ENCODE assay signal across 15 cellular contexts in the genomic region with DNA sequence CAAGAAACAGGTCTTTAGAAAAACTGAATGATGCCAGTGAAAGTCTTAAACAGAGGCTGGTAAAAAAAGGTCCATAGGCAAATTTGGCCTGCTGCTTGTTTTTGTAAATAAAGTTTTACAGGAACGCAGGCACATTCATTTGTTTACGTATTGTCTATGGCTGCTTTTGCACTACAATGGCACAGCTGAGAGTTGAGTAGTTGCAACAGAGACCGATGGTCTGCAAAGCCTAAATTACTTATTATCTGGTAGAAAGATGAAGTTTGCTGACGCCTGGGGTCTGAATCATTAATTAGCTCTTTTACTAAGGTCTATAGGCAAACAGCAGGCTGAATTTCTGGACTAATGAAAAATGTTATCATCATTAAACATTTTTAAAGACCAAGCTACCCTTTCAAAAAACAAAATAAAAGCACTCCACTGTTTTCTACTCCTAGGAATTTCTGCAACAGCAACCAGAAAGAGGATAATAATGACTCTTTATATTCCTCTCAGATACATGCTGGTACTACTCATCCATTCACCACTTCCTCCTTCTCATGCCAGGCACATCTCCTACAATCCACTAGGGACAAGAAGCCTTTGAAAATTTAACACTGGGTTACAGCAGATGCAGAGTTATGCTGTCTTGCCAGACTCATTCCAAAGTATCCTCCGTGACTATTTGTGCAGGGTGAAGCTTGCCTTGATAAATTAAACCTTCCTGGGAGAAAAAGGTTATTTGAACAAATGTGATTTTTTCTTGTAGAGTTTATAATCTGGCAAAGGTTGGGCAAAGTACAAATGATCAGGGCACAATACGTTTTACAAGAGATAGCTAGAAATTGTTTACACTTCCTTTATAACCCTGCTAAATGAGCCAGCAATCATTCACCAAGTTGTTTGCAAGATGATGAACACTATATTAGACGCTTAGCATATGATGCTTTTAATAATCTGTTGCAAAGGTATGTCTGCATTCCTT. TPM values are rescaled to one million over a fixed set of nuclear protein-coding genes. Genes with fewer than 3 reads are reported as not detected.
A peak's percentile ranks its signal among the peaks of the same experiment; 100 is the strongest.
DNase-seq lines count a peak whose midpoint lies in the region; ATAC-seq and TF ChIP-seq lines count a peak whose summit lies in the region.
"Had no signal": no experiment of that assay in that cellular context is flagged by ENCODE, and none has a peak within 500 bp of the region (broad histone marks: within the 10 kb centered on the region; RNA-seq: fewer than 3 reads in every experiment).

No MANE protein-coding gene starts in this region.

- H3K4me3 ChIP-seq in tibial nerve: peak overlapping the region in 1 of 4 donors; percentile 21
- H3K4me3 ChIP-seq: upper lobe of right lung had no signal

- H2BK15ac ChIP-seq in H9 (ENCODE audit: low read depth, low read length): no peak overlapping the region

- no peak overlapping the region for H2BK5ac ChIP-seq in H9 (ENCODE audit: insufficient read length, low read length)

- H3K36me3 Mint-ChIP-seq in activated CD8-positive, alpha-beta T cell treated with anti-CD3 and anti-CD28 coated beads, Interleukin-2, amount 10 ng/mL, durations not matched to agents 7 days and 5 days (ENCODE audit: low read depth): no peaks in the 10 kb centered on the region
- peaks cover 0 to 9% (median 0%) of the 10 kb centered on the region in 3 experiments; a peak in 2 of 7 replicates for H3K36me3 Mint-ChIP-seq in H9 (ENCODE audit: insufficient read depth in 1 of 3, low read depth in 3 of 3)
- H3K36me3 Mint-ChIP-seq: natural killer cell treated with Interleukin-12 subunit alpha and Interleukin-12 subunit beta and Interleukin-15 and Interleukin-18, amount 100 ng/mL, for 72 hours had no signal

- no peaks in the 10 kb centered on the region for H3K9me3 Mint-ChIP-seq in activated CD8-positive, alpha-beta T cell treated with anti-CD3 and anti-CD28 coated beads, Interleukin-2, amount 10 ng/mL, durations not matched to agents 7 days and 5 days (ENCODE audit: insufficient read depth)
- H3K9me3 Mint-ChIP-seq in H9: no peaks in the 10 kb centered on the region
- H3K9me3 Mint-ChIP-seq: natural killer cell treated with Interleukin-12 subunit alpha and Interleukin-12 subunit beta and Interleukin-15 and Interleukin-18, amount 100 ng/mL, for 72 hours had no signal

- H3K27ac ChIP-seq in angular gyrus (ENCODE audit: low read depth, low read length) (peak overlapping the region; percentile 96), tibial nerve (peak overlapping the region in 3 of 4 donors; percentile 24 to 78 (median 65)), H9 (ENCODE audit: insufficient read length, low read depth, low read length) (no peak overlapping the region)
- H3K27ac ChIP-seq: upper lobe of right lung had no signal

- H3K4ac ChIP-seq in H9 (ENCODE audit: low read depth, low read length): no peak overlapping the region

- H3K4me3 Mint-ChIP-seq in activated CD8-positive, alpha-beta T cell treated with anti-CD3 and anti-CD28 coated beads, Interleukin-2, amount 10 ng/mL, durations not matched to agents 7 days and 5 days: no peak overlapping the region
- H3K4me3 Mint-ChIP-seq in H9: no peak overlapping the region
- H3K4me3 Mint-ChIP-seq: natural killer cell treated with Interleukin-12 subunit alpha and Interleukin-12 subunit beta and Interleukin-15 and Interleukin-18, amount 100 ng/mL, for 72 hours had no signal

- no peak overlapping the region for H4K5ac ChIP-seq in H9 (ENCODE audit: insufficient read length, low read depth, low read length)

- POLR2A ChIA-PET in activated CD8-positive, alpha-beta T cell treated with anti-CD3 and anti-CD28 coated beads, Interleukin-2, amount 10 ng/mL, durations not matched to agents 7 days and 5 days (lab: Charles Lee): no interaction called here

- H2AFZ ChIP-seq in H9 (ENCODE audit: low read length): no peak overlapping the region

- H2BK20ac ChIP-seq in H9 (ENCODE audit: low read depth, low read length, poor library complexity, severe bottlenecking): no peak overlapping the region

- H3K56ac ChIP-seq in H9 (ENCODE audit: insufficient read length, low read depth, low read length): no peak overlapping the region

- no peak overlapping the region for H2AK5ac ChIP-seq in H9 (ENCODE audit: insufficient read length, low read length)

- ATAC-seq in activated CD8-positive, alpha-beta T cell treated with anti-CD3 and anti-CD28 coated beads, Interleukin-2, amount 10 ng/mL, durations not matched to agents 7 days and 5 days: no peak
- ATAC-seq: natural killer cell treated with Interleukin-12 subunit alpha and Interleukin-12 subunit beta and Interleukin-15 and Interleukin-18, amount 100 ng/mL, for 72 hours; upper lobe of right lung had no signal

- no peaks in the 10 kb centered on the region for H4K20me1 ChIP-seq in H9 (ENCODE audit: control insufficient read depth, insufficient read depth, insufficient read length)

- H3K27me3 ChIP-seq in tibial nerve (no peaks in the 10 kb centered on the region), H9 (ENCODE audit: insufficient read depth, low read length) (peaks cover 7% of the 10 kb centered on the region; the same call in 1 of the 2 replicates)

- H4K8ac ChIP-seq in H9 (replicated peaks; ENCODE audit: insufficient read length, low read depth, low read length): no peak overlapping the region

- H3K79me1 ChIP-seq in H9 (ENCODE audit: insufficient read depth, low read depth, low read length, poor library complexity, severe bottlenecking): no peaks in the 10 kb centered on the region

- TF ChIP-seq CTCF in tibial nerve (IDR thresholded peaks at IDR 0.05) (no peak), H9 (conservative IDR thresholded peaks at IDR 0.05) (no peak)

- peaks cover 13% of the 10 kb centered on the region for H3K4me1 Mint-ChIP-seq in activated CD8-positive, alpha-beta T cell treated with anti-CD3 and anti-CD28 coated beads, Interleukin-2, amount 10 ng/mL, durations not matched to agents 7 days and 5 days (ENCODE audit: low read depth)
- H3K4me1 Mint-ChIP-seq in H9: peaks cover 14 to 18% of the 10 kb centered on the region in 2 experiments

- CTCF ChIA-PET in activated CD8-positive, alpha-beta T cell treated with anti-CD3 and anti-CD28 coated beads, Interleukin-2, amount 10 ng/mL, durations not matched to agents 7 days and 5 days (lab: Charles Lee): interaction anchor here (0.9 to 1.7 kb wide), 3 partner anchors 9 to 209 kb away, joined by 3 to 5 read pairs (median 3); no protein-coding TSS in a partner anchor

- H2BK12ac ChIP-seq in H9 (ENCODE audit: insufficient read length, low read depth, low read length): no peak overlapping the region

- H2BK120ac ChIP-seq in H9 (ENCODE audit: low read depth, low read length, poor library complexity, severe bottlenecking): no peak overlapping the region

- no peak overlapping the region for H3K9ac ChIP-seq in H9 (ENCODE audit: extremely low read depth, insufficient read length, low read length)

- H3K23ac ChIP-seq in H9 (ENCODE audit: insufficient read length, low read depth, low read length): no peak overlapping the region

- H3K4me2 ChIP-seq in H9 (ENCODE audit: insufficient read depth, insufficient read length, low read length): no peak overlapping the region

- H3K9me3 ChIP-seq in tibial nerve (no peaks in the 10 kb centered on the region), H9 (ENCODE audit: control insufficient read depth, low read depth, low read length) (no peaks in the 10 kb centered on the region)
- H3K9me3 ChIP-seq: upper lobe of right lung had no signal

- H3K18ac ChIP-seq in H9 (ENCODE audit: insufficient read length, low read depth, low read length): no peak overlapping the region

- peaks cover 0 to 15% (median 0%) of the 10 kb centered on the region in 3 donors for H3K36me3 ChIP-seq in tibial nerve
- H3K36me3 ChIP-seq: upper lobe of right lung had no signal

- H3K79me2 ChIP-seq in H9 (ENCODE audit: insufficient read depth, low read length): no peaks in the 10 kb centered on the region

- no peak for TF ChIP-seq EP300 in tibial nerve (IDR thresholded peaks at IDR 0.05)

- DNase-seq in SIG-M5 treated with dmso at 0.1 percent for 504 hours (lab: John Stamatoyannopoulos, UW; ENCODE audit: unreplicated experiment) (peak; percentile 56), SIG-M5 (lab: John Stamatoyannopoulos, UW) (no peak), kidney tubule cell (ENCODE audit: low spot score) (peak; percentile 70), tibial nerve (ENCODE audit: low spot score in 2 of 2) (no peak), T-helper 2 cell (no peak), H9 (no peak)
- no peak for DNase-seq in activated CD8-positive, alpha-beta T cell treated with anti-CD3 and anti-CD28 coated beads, Interleukin-2, amount 10 ng/mL, durations not matched to agents 7 days and 5 days
- DNase-seq: ACHN; activated CD4-positive, CD25-positive, alpha-beta regulatory T cell treated with anti-CD3 and anti-CD28 coated beads, Interleukin-2, amount 50 U/mL, for 72 hours; DMS79 treated with DMSO at 0.1 percent for 48 hours; NCI-H510A; SHP77 treated with DMSO at 0.1 percent for 48 hours; upper lobe of right lung had no signal

- H3T11ph ChIP-seq in H9 (ENCODE audit: low read length): no peak overlapping the region

- H3K4me1 ChIP-seq in tibial nerve: peaks cover 0 to 53% (median 12%) of the 10 kb centered on the region in 4 donors
- peaks cover 2% of the 10 kb centered on the region; the same call in 1 of the 2 replicates for H3K4me1 ChIP-seq in H9 (ENCODE audit: insufficient read depth, low read length)

- no peak overlapping the region for H3K27ac Mint-ChIP-seq in activated CD8-positive, alpha-beta T cell treated with anti-CD3 and anti-CD28 coated beads, Interleukin-2, amount 10 ng/mL, durations not matched to agents 7 days and 5 days
- H3K27ac Mint-ChIP-seq in H9: peak overlapping the region in 1 of 3 experiments; percentile 69; a peak in 1 of 7 replicates
- H3K27ac Mint-ChIP-seq: natural killer cell treated with Interleukin-12 subunit alpha and Interleukin-12 subunit beta and Interleukin-15 and Interleukin-18, amount 100 ng/mL, for 72 hours had no signal

- no peak overlapping the region for H4K91ac ChIP-seq in H9 (ENCODE audit: insufficient read length, low read depth, low read length)

- 36 to 40% methylated on average over 7 of the region's 7 CpGs for WGBS in tibial nerve, 2 donors
- WGBS in H9 (ENCODE audit: extremely low coverage, insufficient read length, low lambda C conversion rate): no CpG with 5 or more reads among the region's 7 CpGs

- no peak for TF ChIP-seq POLR2A in tibial nerve (IDR thresholded peaks at IDR 0.05)

- H3K14ac ChIP-seq in H9 (ENCODE audit: insufficient read depth, low read length): no peak overlapping the region

- H3K27me3 Mint-ChIP-seq in activated CD8-positive, alpha-beta T cell treated with anti-CD3 and anti-CD28 coated beads, Interleukin-2, amount 10 ng/mL, durations not matched to agents 7 days and 5 days (ENCODE audit: low read depth): peaks cover 28% of the 10 kb centered on the region
- peaks cover 29% of the 10 kb centered on the region for H3K27me3 Mint-ChIP-seq in H9 (ENCODE audit: low read depth)

- peaks cover under 1% of the 10 kb centered on the region for H3K23me2 ChIP-seq in H9 (ENCODE audit: insufficient read length, low read depth, low read length, poor library complexity, severe bottlenecking)

RNA-seq across cellular contexts. Expression of gene GATM, which starts 6.0 kb away (rescaled TPM):
- 100 to 1,000 TPM; 334 to 564 (median 451) TPM for total RNA-seq in tibial nerve
- total RNA-seq in activated CD8-positive, alpha-beta T cell treated with anti-CD3 and anti-CD28 coated beads, Interleukin-2, amount 10 ng/mL, durations not matched to agents 7 days and 5 days: 1 to 10 TPM; 1.5 to 1.6 TPM
- 9.0 and 10.7 TPM in 2 replicates for total RNA-seq in H9 (2021)

Comparison
In these comparisons a context has a peak if more than half of its experiments do, and no peak if none do; other contexts are left out.
1. DNase-seq: peak in SIG-M5 treated with dmso at 0.1 percent for 504 hours (single experiment) and kidney tubule cell (single experiment); none in SIG-M5 (single experiment), tibial nerve (0 of 2), activated CD8-positive, alpha-beta T cell treated with anti-CD3 and anti-CD28 coated beads, Interleukin-2, amount 10 ng/mL, durations not matched to agents 7 days and 5 days (single experiment), T-helper 2 cell (0 of 5) and H9 (single experiment).
2. RNA of gene GATM, which starts 6.0 kb away (total RNA-seq): 334 to 564 TPM in tibial nerve; 9.0 to 10.7 TPM in H9 and 1.5 to 1.6 TPM in activated CD8-positive, alpha-beta T cell treated with anti-CD3 and anti-CD28 coated beads, Interleukin-2, amount 10 ng/mL, durations not matched to agents 7 days and 5 days; every median in the first group is over 10 times any median in the second.